9 cellular contexts compared by ENCODE assay signal in genomic region chr2:39730685-39731302, GRCh38. TPM values are rescaled to one million over a fixed set of nuclear protein-coding genes. Genes with fewer than 3 reads are reported as not detected.
DNase-seq lines count a peak whose midpoint lies in the region; ATAC-seq, FAIRE-seq and TF ChIP-seq lines count a peak whose summit lies in the region.
"Had no signal": no experiment of that assay in that cellular context is flagged by ENCODE, and none has a peak within 500 bp of the region (broad histone marks: within the 10 kb centered on the region; RNA-seq: fewer than 3 reads in every experiment).

No MANE protein-coding gene starts in this region.

- H3K9me3 Mint-ChIP-seq in Calu3 (ENCODE audit: low read depth, unreplicated experiment): no peaks in the 10 kb centered on the region
- H3K9me3 Mint-ChIP-seq in activated CD8-positive, alpha-beta T cell treated with anti-CD3 and anti-CD28 coated beads, Interleukin-2, amount 10 ng/mL, durations not matched to agents 7 days and 5 days (ENCODE audit: insufficient read depth): no peaks in the 10 kb centered on the region

- no TSS peak for BruUV-seq in Calu3 (replicated peaks; lab: Mats Ljungman, UMichigan)

- DNase-seq in Calu3 (no peak), LNCaP clone FGC (ENCODE audit: low read depth) (no peak), left kidney (ENCODE audit: low read depth, low spot score) (peak; percentile 69), GM12892 (ENCODE audit: insufficient read length) (no peak)
- no peak for DNase-seq in activated CD8-positive, alpha-beta T cell treated with anti-CD3 and anti-CD28 coated beads, Interleukin-2, amount 10 ng/mL, durations not matched to agents 7 days and 5 days
- no peak for DNase-seq in activated CD4-positive, CD25-positive, alpha-beta regulatory T cell treated with anti-CD3 and anti-CD28 coated beads, Interleukin-2, amount 50 U/mL, for 72 hours
- DNase-seq: T-cell had no signal

- H3K27ac Mint-ChIP-seq in Calu3 (ENCODE audit: unreplicated experiment): no peak overlapping the region
- no peak overlapping the region for H3K27ac Mint-ChIP-seq in activated CD8-positive, alpha-beta T cell treated with anti-CD3 and anti-CD28 coated beads, Interleukin-2, amount 10 ng/mL, durations not matched to agents 7 days and 5 days
- H3K27ac Mint-ChIP-seq: T-cell had no signal

- H3K36me3 Mint-ChIP-seq in Calu3 (ENCODE audit: insufficient read depth, unreplicated experiment): no peaks in the 10 kb centered on the region
- H3K36me3 Mint-ChIP-seq in activated CD8-positive, alpha-beta T cell treated with anti-CD3 and anti-CD28 coated beads, Interleukin-2, amount 10 ng/mL, durations not matched to agents 7 days and 5 days (ENCODE audit: low read depth): peaks cover 20% of the 10 kb centered on the region

- FAIRE-seq in GM12892 (lab: Jason Lieb, UNC): no peak

- POLR2A ChIA-PET in activated CD8-positive, alpha-beta T cell treated with anti-CD3 and anti-CD28 coated beads, Interleukin-2, amount 10 ng/mL, durations not matched to agents 7 days and 5 days (lab: Charles Lee): no interaction called here

- H3K4me3 ChIP-seq in LNCaP clone FGC (ENCODE audit: low read depth, low read length): no peak overlapping the region

- no peak for TF ChIP-seq POLR2A in GM12892 (IDR thresholded peaks at IDR 0.05; ENCODE audit: low read depth, low read length)

- CTCF ChIA-PET in Calu3 (lab: Charles Lee): interaction anchor here (0.6 to 3.3 kb wide), 6 partner anchors 15 to 501 kb away, joined by 3 to 20 read pairs (median 4); no protein-coding TSS in a partner anchor
- CTCF ChIA-PET in activated CD8-positive, alpha-beta T cell treated with anti-CD3 and anti-CD28 coated beads, Interleukin-2, amount 10 ng/mL, durations not matched to agents 7 days and 5 days (lab: Charles Lee): interaction anchor here (0.6 to 6.6 kb wide), 20 partner anchors 11 to 783 kb away, joined by 3 to 77 read pairs (median 4); partner anchors contain the start of gene MAP4K3

- ATAC-seq in GM19035 (IDR thresholded peaks at IDR 0.05; ENCODE audit: unreplicated experiment) (peak; percentile 52), HG03025 (IDR thresholded peaks at IDR 0.05; ENCODE audit: low FRiP score, unreplicated experiment) (no peak)
- peak; percentile 51 for ATAC-seq in activated CD8-positive, alpha-beta T cell treated with anti-CD3 and anti-CD28 coated beads, Interleukin-2, amount 10 ng/mL, durations not matched to agents 7 days and 5 days

- H3K4me1 Mint-ChIP-seq in Calu3 (ENCODE audit: low read depth, unreplicated experiment): no peaks in the 10 kb centered on the region
- H3K4me1 Mint-ChIP-seq in activated CD8-positive, alpha-beta T cell treated with anti-CD3 and anti-CD28 coated beads, Interleukin-2, amount 10 ng/mL, durations not matched to agents 7 days and 5 days (ENCODE audit: low read depth): peaks cover 7% of the 10 kb centered on the region

- H3K4me3 Mint-ChIP-seq in Calu3 (ENCODE audit: low read depth, unreplicated experiment): no peak overlapping the region
- no peak overlapping the region for H3K4me3 Mint-ChIP-seq in activated CD8-positive, alpha-beta T cell treated with anti-CD3 and anti-CD28 coated beads, Interleukin-2, amount 10 ng/mL, durations not matched to agents 7 days and 5 days
- H3K4me3 Mint-ChIP-seq: T-cell had no signal

- intact Hi-C loops in Calu3 (cut with micrococcal nuclease; ENCODE audit: unreplicated experiment): loop anchor here (5.0 kb wide), 1 partner anchor 138 kb away; no protein-coding TSS in a partner anchor

- no peaks in the 10 kb centered on the region for H3K27me3 Mint-ChIP-seq in Calu3 (ENCODE audit: unreplicated experiment)
- H3K27me3 Mint-ChIP-seq in activated CD8-positive, alpha-beta T cell treated with anti-CD3 and anti-CD28 coated beads, Interleukin-2, amount 10 ng/mL, durations not matched to agents 7 days and 5 days (ENCODE audit: low read depth): no peaks in the 10 kb centered on the region
- H3K27me3 Mint-ChIP-seq: T-cell had no signal

- TF ChIP-seq CTCF in Calu3 (IDR thresholded peaks at IDR 0.05; ENCODE audit: unreplicated experiment): peak; percentile 37
- TF ChIP-seq CTCF in LNCaP clone FGC (IDR thresholded peaks at IDR 0.05; ENCODE audit: control insufficient read depth, extremely low read depth, insufficient read depth): peak; percentile 52

RNA-seq across cellular contexts. Expression of gene THUMPD2, which starts 48.3 kb away (rescaled TPM):
- total RNA-seq in Calu3 (2022): 13.4 and 16.7 TPM in 2 replicates
- 10 to 100 TPM; 11.1 to 11.4 TPM for total RNA-seq in activated CD8-positive, alpha-beta T cell treated with anti-CD3 and anti-CD28 coated beads, Interleukin-2, amount 10 ng/mL, durations not matched to agents 7 days and 5 days
- 11.8 TPM for polyA plus RNA-seq in GM12892 (2012; ENCODE audit: missing spikeins)
